In genomic region chr2:191864623-191865521, GRCh38 we compare ENCODE assay signal across 18 cellular contexts. TPM values are rescaled to one million over a fixed set of nuclear protein-coding genes. Genes with fewer than 3 reads are reported as not detected.
DNase-seq lines count a peak whose midpoint lies in the region; ATAC-seq, FAIRE-seq and TF ChIP-seq lines count a peak whose summit lies in the region.
"Had no signal": no experiment of that assay in that cellular context is flagged by ENCODE, and none has a peak within 500 bp of the region (broad histone marks: within the 10 kb centered on the region; RNA-seq: fewer than 3 reads in every experiment).

No MANE protein-coding gene starts in this region.

- H3K27me3 ChIP-seq in right atrium auricular region: no peaks in the 10 kb centered on the region
- H3K27me3 ChIP-seq in K562 (ENCODE audit: control insufficient read depth in 2 of 2, insufficient read depth in 2 of 2, low read length in 2 of 2): no peaks in the 10 kb centered on the region
- no peaks in the 10 kb centered on the region for H3K27me3 ChIP-seq in uterus
- H3K27me3 ChIP-seq in vagina: no peaks in the 10 kb centered on the region
- H3K27me3 ChIP-seq: MG63, upper lobe of left lung had no signal

- POLR2A ChIA-PET in K562 (lab: Yijun Ruan, JAX): no interaction called here

- no peak overlapping the region for H3K9ac ChIP-seq in K562 (ENCODE audit: insufficient read depth in 1 of 2, low read depth in 2 of 2, low read length in 2 of 2)

- TF ChIP-seq POLR2A in K562 (conservative IDR thresholded peaks at IDR 0.05): no peak
- no peak for TF ChIP-seq POLR2A in uterus (IDR thresholded peaks at IDR 0.05)
- TF ChIP-seq POLR2A in vagina (IDR thresholded peaks at IDR 0.05): no peak

- H3K9me3 ChIP-seq in right atrium auricular region (peaks cover 0 to 4% of the 10 kb centered on the region in 2 donors), K562 (replicated peaks; ENCODE audit: control insufficient read depth, insufficient read depth, low read depth, low read length) (no peaks in the 10 kb centered on the region), uterus (no peaks in the 10 kb centered on the region), vagina (no peaks in the 10 kb centered on the region)
- H3K9me3 ChIP-seq: MG63, upper lobe of left lung had no signal

- no peak for DNase-seq in right atrium auricular region (ENCODE audit: low spot score)
- no peak for DNase-seq in cardiac septum (ENCODE audit: low spot score)
- DNase-seq in K562 (ENCODE audit: extremely low read depth in 1 of 4, low spot score in 3 of 4): no peak
- peak; percentile 62 for DNase-seq in inferior parietal cortex (ENCODE audit: extremely low spot score)
- no peak for DNase-seq in uterus
- no peak for DNase-seq in vagina (ENCODE audit: extremely low spot score in 2 of 2)
- DNase-seq: activated T-cell treated with anti-CD3 and anti-CD28 coated beads for 4 hours, DMS79 treated with DMSO at 0.1 percent for 48 hours, endodermal cell, MG63, naive B cell, NCI-H510A, SHP77 treated with DMSO at 0.1 percent for 48 hours, upper lobe of left lung had no signal

- H3K4me3 ChIP-seq in right atrium auricular region: no peak overlapping the region
- H3K4me3 ChIP-seq in K562: no peak overlapping the region
- H3K4me3 ChIP-seq in uterus: no peak overlapping the region
- H3K4me3 ChIP-seq in vagina: no peak overlapping the region
- H3K4me3 ChIP-seq: MG63, smooth muscle cell, upper lobe of left lung had no signal

- CTCF ChIA-PET in K562 (lab: Yijun Ruan, JAX; ENCODE audit: low intra/inter-chr PET ratio): no interaction called here

- H3K4me1 ChIP-seq in right atrium auricular region: peaks cover 0 to 73% of the 10 kb centered on the region in 2 donors
- H3K4me1 ChIP-seq in K562 (replicated peaks in 1 of 2; ENCODE audit: control insufficient read depth in 2 of 2, insufficient read depth in 2 of 2, low read length in 2 of 2): peaks cover 5 to 33% of the 10 kb centered on the region in 2 experiments; a peak in 3 of 5 replicates
- peaks cover 6 to 12% of the 10 kb centered on the region in 2 donors for H3K4me1 ChIP-seq in uterus
- peaks cover 33% of the 10 kb centered on the region for H3K4me1 ChIP-seq in vagina

- 72% methylated on average over 8 of the region's 8 CpGs for WGBS in K562 (ENCODE audit: insufficient coverage, low coverage, missing lambda C conversion rate)

- no peaks in the 10 kb centered on the region for H3K9me1 ChIP-seq in K562 (ENCODE audit: control insufficient read depth, insufficient read depth, low read length)

- H2AFZ ChIP-seq in K562 (ENCODE audit: low read depth, low read length): peak overlapping the region; percentile 58; the same call in 1 of the 2 replicates

- no TSS peak for BruUV-seq in K562 (replicated peaks; lab: Mats Ljungman, UMichigan)

- TF ChIP-seq RAD21 in K562 (CRISPR knock-in tag; conservative IDR thresholded peaks at IDR 0.05 in 1 of 2, IDR thresholded peaks at IDR 0.05 in 1 of 2): no peak

- H3K27ac ChIP-seq in right atrium auricular region (peak overlapping the region; percentile 41 to 90), K562 (ENCODE audit: extremely low read depth, low read depth, low read length) (no peak overlapping the region), uterus (peak overlapping the region; percentile 40 to 78), vagina (no peak overlapping the region)

- TF ChIP-seq CTCF in right atrium auricular region (IDR thresholded peaks at IDR 0.05): no peak
- TF ChIP-seq CTCF in K562 (IDR thresholded peaks at IDR 0.05 in 2 of 3, conservative IDR thresholded peaks at IDR 0.05 in 1 of 3; ENCODE audit: insufficient read depth in 2 of 3, low read depth in 1 of 3, low read length in 3 of 3): no peak
- no peak for TF ChIP-seq CTCF in uterus (IDR thresholded peaks at IDR 0.05)
- no peak for TF ChIP-seq CTCF in vagina (IDR thresholded peaks at IDR 0.05)

- intact Hi-C loops in cardiac septum (cut with DNase I): no loop called here
- intact Hi-C loops in K562 (cut with micrococcal nuclease): loop anchor here (5.0 to 10.0 kb wide), 2 partner anchors 82 to 160 kb away; no protein-coding TSS in a partner anchor
- intact Hi-C loops in uterus (cut with DNase I; ENCODE audit: low total_unique reads): no loop called here
- intact Hi-C loops in vagina (cut with DNase I): no loop called here

- H3K4me2 ChIP-seq in K562 (ENCODE audit: insufficient read depth, low read length): no peak overlapping the region
- H3K4me2 ChIP-seq: smooth muscle cell had no signal

- no peaks in the 10 kb centered on the region for H3K36me3 ChIP-seq in right atrium auricular region
- H3K36me3 ChIP-seq in K562 (ENCODE audit: control insufficient read depth, insufficient read depth, low read length): peaks cover 11% of the 10 kb centered on the region; the same call in 2 of the 3 replicates
- H3K36me3 ChIP-seq in uterus: no peaks in the 10 kb centered on the region
- H3K36me3 ChIP-seq in vagina: no peaks in the 10 kb centered on the region
- H3K36me3 ChIP-seq: MG63, upper lobe of left lung had no signal

- in situ Hi-C loops in K562 (cut with MboI): no loop called here

- ATAC-seq in K562: peak; percentile 14; the same call in 1 of the 3 replicates
- no peak for ATAC-seq in GM19463 (IDR thresholded peaks at IDR 0.05; ENCODE audit: unreplicated experiment)
- ATAC-seq in GM21619 (IDR thresholded peaks at IDR 0.05; ENCODE audit: unreplicated experiment): no peak
- ATAC-seq: WTC11 had no signal

- H3K79me2 ChIP-seq in K562 (ENCODE audit: control insufficient read depth, insufficient read depth, low read length): peaks cover 27% of the 10 kb centered on the region; the same call in 2 of the 3 replicates

- no peaks in the 10 kb centered on the region for H4K20me1 ChIP-seq in K562 (replicated peaks; ENCODE audit: control insufficient read depth, insufficient read depth, low read length)

- FAIRE-seq in K562 (lab: Jason Lieb, UNC): no peak

- no peak for TF ChIP-seq EP300 in K562 (IDR thresholded peaks at IDR 0.05; ENCODE audit: low read length)

TF ChIP-seq in K562, 482 proteins besides CTCF, POLR2A, EP300 and RAD21:
- TF ChIP-seq CEBPG (CRISPR knock-in tag; IDR thresholded peaks at IDR 0.05): no peak
- 0 out of 4 replicates have a peak, but pooled peaks of 1 of the 2 experiments have one; percentile 18 for TF ChIP-seq CEBPG (tag; conservative IDR thresholded peaks at IDR 0.05 in 1 of 2, IDR thresholded peaks at IDR 0.05 in 1 of 2)
- no peak for TF ChIP-seq MTF1 (CRISPR knock-in tag; IDR thresholded peaks at IDR 0.05; ENCODE audit: borderline replicate concordance)

RNA-seq across cellular contexts. Expression of gene CAVIN2, which starts 18.0 kb away (rescaled TPM):
- 100 to 1,000 TPM; 118 to 263 TPM for total RNA-seq in right atrium auricular region
- total RNA-seq in cardiac septum: 145 TPM
- total RNA-seq in K562 (2011; cell fraction: chromatin; rRNA removed; ENCODE audit: low replicate concordance): 11.7 and 16.8 TPM in 2 replicates
- total RNA-seq in K562 (2011; cell fraction: nucleolus; rRNA removed): 12.2 and 13.9 TPM in 2 replicates
- total RNA-seq in K562 (2011; cell fraction: nucleoplasm; rRNA removed): 12.6 and 12.7 TPM in 2 replicates
- 65.1 and 71.8 TPM in 2 replicates for total RNA-seq in K562 (2014; rRNA removed)
- total RNA-seq in K562 (2014; rRNA removed; fragmentation: Illumina TruSeq; extraction: Trizol): 81.0 and 86.4 TPM in 2 replicates
- total RNA-seq in K562 (2015; rRNA removed; fragmentation: Illumina TruSeq; extraction: Trizol): 87.7 and 92.4 TPM in 2 replicates
- 70.5 and 74.6 TPM in 2 replicates for total RNA-seq in K562 (2021)
- 29.3 and 43.5 TPM in 2 replicates for polyA plus RNA-seq in K562 (2011; rRNA removed)
- polyA plus RNA-seq in K562 (2011; cell fraction: cytosol; rRNA removed): 22.5 and 40.5 TPM in 2 replicates
- 14.2 and 19.0 TPM in 2 replicates for polyA plus RNA-seq in K562 (2011; cell fraction: nucleus; rRNA removed)
- polyA plus RNA-seq in K562 (2012): 44.5 and 64.1 TPM in 2 replicates
- 66.6 and 73.8 TPM in 2 replicates for polyA plus RNA-seq in K562 (2014; fragmentation: Illumina TruSeq; extraction: Trizol)
- polyA plus RNA-seq in K562 (2014; fragmentation: Nextera tagmentation; extraction: Ambion mirVana): 10 to 100 TPM; 20.6 to 31.5 TPM
- polyA plus RNA-seq in K562 (2014; rRNA removed): 63.4 and 69.0 TPM in 2 replicates
- polyA minus RNA-seq in K562 (2011; rRNA and poly(A)+ RNA removed): 31.3 and 39.1 TPM in 2 replicates
- 23.3 and 34.4 TPM in 2 replicates for polyA minus RNA-seq in K562 (2011; cell fraction: cytosol; rRNA and poly(A)+ RNA removed)
- 26.5 and 38.9 TPM in 2 replicates for polyA minus RNA-seq in K562 (2011; cell fraction: nucleus; rRNA and poly(A)+ RNA removed)
- 100 to 1,000 TPM in 3 of 4 donors, 10 to 100 TPM in 1; 37.3 to 235 (median 121) TPM for total RNA-seq in uterus
- total RNA-seq in vagina: 50.6 TPM
- total RNA-seq: endodermal cell had no signal
- polyA plus RNA-seq: smooth muscle cell had no signal

Comparison
In these comparisons a context has a peak if more than half of its experiments do, and no peak if none do; other contexts are left out.
1. H3K27ac ChIP-seq: peak in right atrium auricular region (2 of 2) and uterus (2 of 2); none in K562 (single experiment) and vagina (single experiment).